Comparison of ENCODE assay signal across 11 cellular contexts in the genomic region with DNA sequence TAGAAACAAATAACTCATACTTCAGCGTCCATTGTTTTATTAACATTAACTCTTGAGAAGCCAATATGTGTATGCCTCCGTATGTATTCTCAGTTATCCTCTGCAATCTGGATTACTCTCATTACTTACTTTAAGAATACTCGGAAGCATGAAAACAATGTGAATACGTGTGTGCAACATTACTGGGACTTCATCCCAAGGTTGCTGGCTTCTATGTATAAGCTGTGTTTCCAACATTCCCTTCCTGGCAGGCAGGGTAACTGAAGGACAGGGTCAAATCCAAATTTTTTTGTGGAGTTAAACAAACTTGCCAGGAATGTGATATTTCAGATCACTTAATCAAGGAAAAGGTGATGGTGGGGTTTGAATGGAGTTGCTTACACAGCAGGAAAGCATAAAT. TPM values are rescaled to one million over a fixed set of nuclear protein-coding genes. Genes with fewer than 3 reads are reported as not detected.
"Had no signal": no experiment of that assay in that cellular context is flagged by ENCODE, and none has a peak within 500 bp of the region (broad histone marks: within the 10 kb centered on the region; RNA-seq: fewer than 3 reads in every experiment).

No MANE protein-coding gene starts in this region.

- H3K36me3 ChIP-seq: HAP-1 had no signal

- H3K4me1 ChIP-seq: HAP-1 had no signal

- H3K4me3 ChIP-seq: GM23248, HAP-1 had no signal

- H3K9me3 ChIP-seq: HAP-1 had no signal

- DNase-seq: GM23248, GOT3, H7, HFFc6 had no signal

- H3K27ac ChIP-seq: GM23248, HL-60 had no signal

- H2AFZ ChIP-seq: GM23248 had no signal

- ATAC-seq: HCT116, HepG2 had no signal

- H3K9ac ChIP-seq: GM23248 had no signal

- FAIRE-seq: HepG2 had no signal

RNA-seq across cellular contexts. Expression of a gene that starts 34.5 kb away (rescaled TPM):
- total RNA-seq: GM23248, H4, HFFc6 had no signal

RNA-seq across cellular contexts. Expression of a gene that starts 44.5 kb away (rescaled TPM):
- total RNA-seq: GM23248, HepG2, HFFc6, HT1080 had no signal
- polyA plus RNA-seq: GM23248, HepG2, IgD-negative memory B cell had no signal
